15 cellular contexts compared by ENCODE assay signal in the genomic region with DNA sequence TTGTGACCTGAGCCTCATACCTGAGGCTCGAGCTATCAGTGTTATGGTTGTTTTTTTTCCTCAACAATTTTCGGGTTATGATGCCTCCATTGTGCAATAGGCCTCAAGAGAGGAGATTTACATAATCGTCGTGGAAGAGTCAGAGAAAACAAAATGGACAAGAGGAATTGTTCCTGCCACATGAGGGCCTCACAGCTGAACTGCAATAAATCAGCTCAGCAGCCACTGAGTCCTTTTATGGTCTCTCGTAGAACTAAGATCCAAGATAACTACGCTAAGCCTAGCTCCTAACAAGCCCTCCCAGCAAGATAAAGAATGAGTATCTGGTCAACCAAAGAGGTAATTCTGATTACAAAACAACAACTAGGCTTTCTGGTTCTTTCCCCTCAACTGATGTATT.
DNase-seq lines count a peak whose midpoint lies in the region; ATAC-seq lines count a peak whose summit lies in the region.
"Had no signal": no experiment of that assay in that cellular context is flagged by ENCODE, and none has a peak within 500 bp of the region (broad histone marks: within the 10 kb centered on the region; RNA-seq: fewer than 3 reads in every experiment).

No MANE protein-coding gene starts in this region.

- H2AK5ac ChIP-seq in mesendoderm (ENCODE audit: low read length) = no peak overlapping the region

- H2BK15ac ChIP-seq in mesendoderm (replicated peaks; ENCODE audit: low read depth) = no peak overlapping the region

- no peak overlapping the region for H3K4me3 ChIP-seq in mesendoderm (ENCODE audit: low read length)
- H3K4me3 ChIP-seq: pancreas, SK-N-MC, tibial artery had no signal

- H2BK120ac ChIP-seq in mesendoderm (ENCODE audit: low read depth, low read length) = no peak overlapping the region

- no peak overlapping the region for H4K5ac ChIP-seq in mesendoderm (ENCODE audit: low read length)

- no peak overlapping the region for H3K18ac ChIP-seq in mesendoderm (ENCODE audit: low read length)

- no peak overlapping the region for H3K4me2 ChIP-seq in mesendoderm (ENCODE audit: low read length)

- H2BK5ac ChIP-seq in mesendoderm (ENCODE audit: low read length) = peak overlapping the region; percentile 86

- DNase-seq in NCI-H510A treated with DMSO at 0.1 percent for 48 hours (lab: John Stamatoyannopoulos, UW) = peak; percentile 24
- DNase-seq in NCI-H510A (lab: John Stamatoyannopoulos, UW) = no peak
- peak; percentile 75 for DNase-seq in mesendoderm
- DNase-seq in superior temporal gyrus (ENCODE audit: extremely low spot score) = peak; percentile 83
- no peak for DNase-seq in activated T-helper 1 cell treated with anti-CD3 and anti-CD28 coated beads, Interleukin-12 subunit alpha, Interleukin-12 subunit beta, Interleukin-2, Interleukin-4 antibody, amounts not matched to agents 30 ng/mL and 10 ng/mL and 1 ng/mL, durations not matched to agents 14 hours and 24 hours and 36 hours (ENCODE audit: low spot score)
- DNase-seq: activated T-cell treated with anti-CD3 and anti-CD28 coated beads, Interleukin-2, amount 50 U/mL, for 24 hours; brain microvascular endothelial cell; DMS79; NCI-H524 treated with DMSO at 0.1 percent for 48 hours; pancreas had no signal

- H3K4ac ChIP-seq in mesendoderm (ENCODE audit: low read depth, low read length) = no peak overlapping the region

- H3K36me3 Mint-ChIP-seq in activated T-helper 1 cell treated with anti-CD3 and anti-CD28 coated beads, Interleukin-12 subunit alpha, Interleukin-12 subunit beta, Interleukin-2, Interleukin-4 antibody, amounts not matched to agents 30 ng/mL and 10 ng/mL and 1 ng/mL, durations not matched to agents 14 hours and 24 hours and 36 hours (ENCODE audit: low read depth) = no peaks in the 10 kb centered on the region

- H3K27me3 ChIP-seq in mesendoderm (ENCODE audit: insufficient read depth, low read length, poor library complexity) = no peaks in the 10 kb centered on the region
- H3K27me3 ChIP-seq: brain microvascular endothelial cell, pancreas, tibial artery had no signal

- H3K4me1 ChIP-seq in mesendoderm (ENCODE audit: control insufficient read depth, low read depth, low read length) = peaks cover 4% of the 10 kb centered on the region
- H3K4me1 ChIP-seq: pancreas, tibial artery had no signal

- peaks cover 3% of the 10 kb centered on the region for H3K9me3 Mint-ChIP-seq in activated T-helper 1 cell treated with anti-CD3 and anti-CD28 coated beads, Interleukin-12 subunit alpha, Interleukin-12 subunit beta, Interleukin-2, Interleukin-4 antibody, amounts not matched to agents 30 ng/mL and 10 ng/mL and 1 ng/mL, durations not matched to agents 14 hours and 24 hours and 36 hours

- no peak for ATAC-seq in HG02885 (IDR thresholded peaks at IDR 0.05; ENCODE audit: poor library complexity, unreplicated experiment)
- no peak for ATAC-seq in HG03139 (IDR thresholded peaks at IDR 0.05; ENCODE audit: unreplicated experiment)

- no peak overlapping the region for H3K9ac ChIP-seq in mesendoderm (ENCODE audit: low read length)

- no peak overlapping the region for H4K8ac ChIP-seq in mesendoderm (ENCODE audit: low read depth, low read length)

- H3K23ac ChIP-seq in mesendoderm (ENCODE audit: low read length) = no peak overlapping the region

- H3K79me1 ChIP-seq in mesendoderm (ENCODE audit: low read length) = no peaks in the 10 kb centered on the region

- H3K4me3 Mint-ChIP-seq in activated T-helper 1 cell treated with anti-CD3 and anti-CD28 coated beads, Interleukin-12 subunit alpha, Interleukin-12 subunit beta, Interleukin-2, Interleukin-4 antibody, amounts not matched to agents 30 ng/mL and 10 ng/mL and 1 ng/mL, durations not matched to agents 14 hours and 24 hours and 36 hours = no peak overlapping the region
- H3K4me3 Mint-ChIP-seq: activated T-cell treated with anti-CD3 and anti-CD28 coated beads, Interleukin-2, amount 50 U/mL, for 24 hours had no signal

- intact Hi-C loops in activated T-helper 1 cell treated with anti-CD3 and anti-CD28 coated beads, Interleukin-12 subunit alpha, Interleukin-12 subunit beta, Interleukin-2, Interleukin-4 antibody, amounts not matched to agents 30 ng/mL and 10 ng/mL and 1 ng/mL, durations not matched to agents 14 hours and 24 hours and 36 hours (cut with micrococcal nuclease) = no loop called here

- H3K27ac Mint-ChIP-seq in activated T-helper 1 cell treated with anti-CD3 and anti-CD28 coated beads, Interleukin-12 subunit alpha, Interleukin-12 subunit beta, Interleukin-2, Interleukin-4 antibody, amounts not matched to agents 30 ng/mL and 10 ng/mL and 1 ng/mL, durations not matched to agents 14 hours and 24 hours and 36 hours = no peak overlapping the region
- H3K27ac Mint-ChIP-seq: activated T-cell treated with anti-CD3 and anti-CD28 coated beads, Interleukin-2, amount 50 U/mL, for 24 hours had no signal

- peaks cover 3% of the 10 kb centered on the region for H3K27me3 Mint-ChIP-seq in activated T-helper 1 cell treated with anti-CD3 and anti-CD28 coated beads, Interleukin-12 subunit alpha, Interleukin-12 subunit beta, Interleukin-2, Interleukin-4 antibody, amounts not matched to agents 30 ng/mL and 10 ng/mL and 1 ng/mL, durations not matched to agents 14 hours and 24 hours and 36 hours (ENCODE audit: insufficient read depth)
- H3K27me3 Mint-ChIP-seq: activated T-cell treated with anti-CD3 and anti-CD28 coated beads, Interleukin-2, amount 50 U/mL, for 24 hours had no signal

- peak overlapping the region; percentile 73 for H3K56ac ChIP-seq in mesendoderm (ENCODE audit: low read length)

- no peaks in the 10 kb centered on the region for H3K79me2 ChIP-seq in mesendoderm (ENCODE audit: control insufficient read depth, insufficient read depth, low read length)

- no peaks in the 10 kb centered on the region for H3K4me1 Mint-ChIP-seq in activated T-helper 1 cell treated with anti-CD3 and anti-CD28 coated beads, Interleukin-12 subunit alpha, Interleukin-12 subunit beta, Interleukin-2, Interleukin-4 antibody, amounts not matched to agents 30 ng/mL and 10 ng/mL and 1 ng/mL, durations not matched to agents 14 hours and 24 hours and 36 hours (ENCODE audit: low read depth)

- peak overlapping the region; percentile 1 for H3K27ac ChIP-seq in cingulate gyrus (ENCODE audit: low read depth, low read length)
- H3K27ac ChIP-seq in mesendoderm (ENCODE audit: low read depth, low read length) = peak overlapping the region; percentile 38
- H3K27ac ChIP-seq: brain microvascular endothelial cell, pancreas, SK-N-MC, tibial artery had no signal

- WGBS in mesendoderm (ENCODE audit: extremely low coverage, insufficient coverage, low lambda C conversion rate) = no CpG with 5 or more reads among the region's 6 CpGs

- H3K36me3 ChIP-seq in mesendoderm (ENCODE audit: control insufficient read depth, insufficient read depth, low read length) = no peaks in the 10 kb centered on the region
- H3K36me3 ChIP-seq: brain microvascular endothelial cell, pancreas, tibial artery had no signal

Comparison
In these comparisons a context has a peak if more than half of its experiments do, and no peak if none do; other contexts are left out.
1. DNase-seq: peak in NCI-H510A treated with DMSO at 0.1 percent for 48 hours (single experiment), mesendoderm (single experiment) and superior temporal gyrus (single experiment); none in NCI-H510A (single experiment) and activated T-helper 1 cell treated with anti-CD3 and anti-CD28 coated beads, Interleukin-12 subunit alpha, Interleukin-12 subunit beta, Interleukin-2, Interleukin-4 antibody, amounts not matched to agents 30 ng/mL and 10 ng/mL and 1 ng/mL, durations not matched to agents 14 hours and 24 hours and 36 hours (single experiment).